ENCODE assay signal across 9 cellular contexts in the genomic region with DNA sequence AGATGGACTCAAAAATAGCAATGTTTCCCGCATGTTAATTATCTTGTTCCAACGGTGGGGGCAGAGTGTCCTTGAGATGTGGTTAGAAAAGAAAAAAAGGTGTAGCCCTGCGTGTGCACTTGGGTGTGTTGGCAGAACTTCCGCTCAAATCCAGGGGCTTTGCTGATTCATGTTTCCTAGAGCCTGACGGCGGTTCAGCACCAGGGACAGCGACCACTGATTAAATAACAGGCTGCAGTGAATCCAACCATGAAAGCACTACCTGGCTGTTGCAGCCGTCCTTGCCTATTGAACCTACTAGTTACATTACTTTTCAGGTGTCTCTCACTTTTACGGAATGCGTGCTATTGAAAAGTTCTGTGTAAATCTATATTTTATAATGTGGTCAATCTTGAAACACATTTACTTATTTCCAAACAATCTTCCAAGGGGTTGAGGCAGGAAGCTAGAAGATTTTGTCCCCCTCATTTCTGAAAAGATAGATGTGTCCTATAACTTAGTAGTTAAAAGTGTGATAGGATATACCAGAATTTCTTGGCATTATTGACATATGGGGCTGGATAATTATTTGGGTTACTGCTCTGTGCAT.
DNase-seq lines count a peak whose midpoint lies in the region; ATAC-seq, FAIRE-seq and TF ChIP-seq lines count a peak whose summit lies in the region.
"Had no signal": no experiment of that assay in that cellular context is flagged by ENCODE, and none has a peak within 500 bp of the region (broad histone marks: within the 10 kb centered on the region; RNA-seq: fewer than 3 reads in every experiment).

No MANE protein-coding gene starts in this region.

- intact Hi-C loops in mucosa of descending colon (cut with DNase I, micrococcal nuclease), result no loop called here

- DNase-seq in DMS 273 (lab: John Stamatoyannopoulos, UW; ENCODE audit: unreplicated experiment), result peak; percentile 25
- no peak for DNase-seq in DMS 273 treated with DMSO at 0.1 percent for 48 hours (lab: John Stamatoyannopoulos, UW)
- peak; percentile 56 for DNase-seq in NCI-H345 treated with DMSO at 0.1 percent for 48 hours (lab: John Stamatoyannopoulos, UW; ENCODE audit: unreplicated experiment)
- peak; percentile 41 for DNase-seq in bronchial epithelial cell (ENCODE audit: low read depth)
- DNase-seq in mucosa of descending colon, result peak in 2 of 3 donors; percentile 41 to 78
- DNase-seq in NCI-H146 treated with DMSO at 0.1 percent for 48 hours (lab: John Stamatoyannopoulos, UW; ENCODE audit: unreplicated experiment), result no peak
- no peak for DNase-seq in GOT3 (lab: John Stamatoyannopoulos, UW)
- DNase-seq in WERI-Rb-1, result no peak

- no peak for FAIRE-seq in bronchial epithelial cell (lab: Jason Lieb, UNC)
- FAIRE-seq: A204.1 had no signal

- H3K9me3 ChIP-seq in mucosa of descending colon (no peaks in the 10 kb centered on the region), WERI-Rb-1 (ENCODE audit: severe bottlenecking) (no peaks in the 10 kb centered on the region)

- H3K4me1 ChIP-seq in mucosa of descending colon (ENCODE audit: low read depth), result no peaks in the 10 kb centered on the region

- H3K27me3 ChIP-seq in bronchial epithelial cell (ENCODE audit: control insufficient read depth, insufficient read depth, low read length) (no peaks in the 10 kb centered on the region), WERI-Rb-1 (ENCODE audit: insufficient read depth, low read depth, severe bottlenecking) (no peaks in the 10 kb centered on the region)

- H3K36me3 ChIP-seq in bronchial epithelial cell (ENCODE audit: control insufficient read depth, insufficient read depth, low read length) (no peaks in the 10 kb centered on the region), mucosa of descending colon (ENCODE audit: low read depth) (no peaks in the 10 kb centered on the region), WERI-Rb-1 (peaks cover 40% of the 10 kb centered on the region)

- ATAC-seq in mucosa of descending colon, result no peak

- H3K27ac ChIP-seq in WERI-Rb-1, result no peak overlapping the region

- no peak overlapping the region for H3K4me3 ChIP-seq in bronchial epithelial cell (ENCODE audit: low read depth, low read length)
- H3K4me3 ChIP-seq in mucosa of descending colon, result no peak overlapping the region
- no peak overlapping the region for H3K4me3 ChIP-seq in WERI-Rb-1 (ENCODE audit: low read depth, low read length)

- TF ChIP-seq CTCF in bronchial epithelial cell (IDR thresholded peaks at IDR 0.05; ENCODE audit: insufficient read depth, low read length, severe bottlenecking) (no peak), mucosa of descending colon (IDR thresholded peaks at IDR 0.05) (no peak), WERI-Rb-1 (IDR thresholded peaks at IDR 0.05; ENCODE audit: low read depth, low read length) (no peak)

Comparison
In these comparisons a context has a peak if more than half of its experiments do, and no peak if none do; other contexts are left out.
1. DNase-seq: peak in DMS 273 (single experiment), NCI-H345 treated with DMSO at 0.1 percent for 48 hours (single experiment), bronchial epithelial cell (single experiment) and mucosa of descending colon (2 of 3); none in DMS 273 treated with DMSO at 0.1 percent for 48 hours (single experiment), NCI-H146 treated with DMSO at 0.1 percent for 48 hours (single experiment), GOT3 (single experiment) and WERI-Rb-1 (single experiment).